In genomic region chr6:143018955-143019354, GRCh38 we compare ENCODE assay signal across 1 cellular context.
TF ChIP-seq lines count a peak whose summit lies in the region.

No MANE protein-coding gene starts in this region.

TF ChIP-seq in GM23338, 12 proteins besides CTCF, POLR2A, EP300 and RAD21 (continued from another document):
- no peak for TF ChIP-seq REST (IDR thresholded peaks at IDR 0.05; ENCODE audit: unreplicated experiment)
- no peak for TF ChIP-seq ZNF462 (CRISPR knock-in tag; IDR thresholded peaks at IDR 0.05)
- TF ChIP-seq EZH2phosphoT487 (IDR thresholded peaks at IDR 0.05; ENCODE audit: unreplicated experiment), result no peak
TF ChIP-seq in GM23338: peak in this region for 0.
